15 cellular contexts compared by ENCODE assay signal in the genomic region with DNA sequence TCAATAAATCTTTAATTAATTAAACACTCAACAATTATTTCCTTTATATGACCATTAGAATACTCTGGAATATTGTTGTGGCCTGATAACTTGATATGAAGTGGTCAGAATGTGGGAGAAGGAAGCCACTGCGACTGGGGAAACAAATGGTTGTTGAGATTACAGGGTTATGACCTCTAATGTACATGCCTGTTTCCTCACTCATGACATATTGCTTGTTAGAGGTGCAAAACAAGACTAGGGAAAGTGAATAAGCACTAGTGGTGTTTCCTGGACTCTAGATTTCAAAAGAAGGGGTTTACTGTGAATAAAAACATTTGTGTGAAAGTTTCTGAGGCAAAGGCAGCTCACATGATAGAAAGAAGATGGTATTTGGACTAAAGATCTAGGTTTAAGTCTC. TPM values are rescaled to one million over a fixed set of nuclear protein-coding genes. Genes with fewer than 3 reads are reported as not detected.
"Had no signal": no experiment of that assay in that cellular context is flagged by ENCODE, and none has a peak within 500 bp of the region (broad histone marks: within the 10 kb centered on the region; RNA-seq: fewer than 3 reads in every experiment).

No MANE protein-coding gene starts in this region.

- FAIRE-seq: pancreas had no signal

- DNase-seq: activated CD8-positive, alpha-beta memory T cell treated with anti-CD3 and anti-CD28 coated beads for 24 hours; activated naive CD4-positive, alpha-beta T cell treated with Interleukin-2 at 50 U/mL for 16 hours; central memory CD4-positive, alpha-beta T cell; effector memory CD8-positive, alpha-beta T cell; lower lobe of right lung; midbrain; naive B cell; pancreas; stimulated activated CD4-positive, alpha-beta T cell treated with anti-CD3 and anti-CD28 coated beads, Interleukin-15, amount 100 ng/mL, for 24 hours; stimulated activated CD4-positive, alpha-beta T cell treated with anti-CD3 and anti-CD28 coated beads, Interleukin-4, amount 100 ng/mL, for 24 hours; testis had no signal

- H3K4me1 ChIP-seq: lower lobe of right lung, pancreas, testis had no signal

- ATAC-seq: effector memory CD8-positive, alpha-beta T cell; lower lobe of right lung; pancreas; WTC11 had no signal

- H3K27me3 ChIP-seq: pancreas, testis had no signal

- H3K4me3 ChIP-seq: coronary artery, lower lobe of right lung, pancreas, testis had no signal

- H3K27ac ChIP-seq: coronary artery, lower lobe of right lung, pancreas, testis had no signal

- H3K36me3 ChIP-seq: lower lobe of right lung, pancreas had no signal

- H3K9me3 ChIP-seq: lower lobe of right lung, pancreas, testis had no signal

RNA-seq across cellular contexts. Expression of gene STAB2, which starts 53.3 kb away (rescaled TPM):
- total RNA-seq: epithelial cell of proximal tubule, renal cortical epithelial cell had no signal
